1 cellular context compared by ENCODE assay signal in the genomic region with DNA sequence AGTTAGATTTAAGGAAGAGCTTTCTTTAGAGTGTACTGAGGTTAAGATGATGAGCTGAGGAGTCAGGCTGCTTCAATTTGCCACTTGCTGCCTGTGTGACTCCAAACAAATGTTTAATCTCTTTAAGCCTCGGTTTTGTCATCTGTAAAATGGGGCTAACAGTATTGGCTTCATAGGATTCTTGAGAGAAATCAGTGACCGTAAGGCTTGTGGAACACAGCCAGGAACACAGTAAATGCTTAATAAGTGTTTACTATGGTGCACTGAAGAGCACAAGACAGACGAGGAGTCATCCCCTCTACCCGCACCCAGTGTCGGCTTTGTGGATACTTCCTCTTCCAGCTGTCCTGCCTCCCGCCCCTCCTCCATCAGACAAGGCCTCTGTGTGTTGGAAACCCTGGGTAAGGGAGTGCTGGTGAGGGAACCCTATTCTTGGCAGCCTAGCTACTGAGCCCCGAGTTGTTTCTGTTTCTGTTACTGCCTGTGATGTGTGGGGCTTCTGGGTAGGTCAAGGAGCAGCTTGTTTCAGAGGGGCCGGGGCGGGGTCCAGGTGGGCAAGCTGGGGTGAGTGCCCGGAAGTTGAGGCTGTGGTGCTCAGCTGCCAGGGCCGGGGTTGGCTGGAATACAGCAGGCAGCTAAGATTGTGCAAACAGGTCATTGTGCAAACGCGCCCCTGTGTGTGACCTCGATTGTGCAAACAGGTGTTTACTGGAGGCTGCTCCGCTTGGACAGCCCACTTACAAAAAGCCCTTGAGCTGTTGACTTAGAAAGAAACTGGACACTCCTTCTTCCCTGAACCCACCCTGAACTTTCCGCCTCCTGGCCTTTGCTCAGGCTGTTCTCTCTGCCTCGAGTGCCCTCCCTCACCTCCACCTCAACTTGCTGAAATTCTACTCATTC.
TF ChIP-seq lines count a peak whose summit lies in the region.

No MANE protein-coding gene starts in this region.

TF ChIP-seq in HepG2, 621 proteins besides CTCF, POLR2A, EP300 and RAD21 (continued from another document):
- TF ChIP-seq ZNF713 (CRISPR knock-in tag; IDR thresholded peaks at IDR 0.05) = peak; percentile 92
- TF ChIP-seq SP2 (CRISPR knock-in tag; IDR thresholded peaks at IDR 0.05) = no peak; the same call in 1 of the 2 replicates
- no peak for TF ChIP-seq MTA3 (CRISPR knock-in tag; IDR thresholded peaks at IDR 0.05)
- no peak for TF ChIP-seq EZH2 (conservative IDR thresholded peaks at IDR 0.05; ENCODE audit: low read depth, low read length)
- TF ChIP-seq MIER3 (CRISPR knock-in tag; IDR thresholded peaks at IDR 0.05; ENCODE audit: borderline replicate concordance) = peak; percentile 97
- TF ChIP-seq KDM4B (CRISPR knock-in tag; IDR thresholded peaks at IDR 0.05) = peak; percentile 98
- TF ChIP-seq HNF4A (CRISPR knock-in tag; IDR thresholded peaks at IDR 0.05) = peak; percentile 98
- TF ChIP-seq, protein P1, sequence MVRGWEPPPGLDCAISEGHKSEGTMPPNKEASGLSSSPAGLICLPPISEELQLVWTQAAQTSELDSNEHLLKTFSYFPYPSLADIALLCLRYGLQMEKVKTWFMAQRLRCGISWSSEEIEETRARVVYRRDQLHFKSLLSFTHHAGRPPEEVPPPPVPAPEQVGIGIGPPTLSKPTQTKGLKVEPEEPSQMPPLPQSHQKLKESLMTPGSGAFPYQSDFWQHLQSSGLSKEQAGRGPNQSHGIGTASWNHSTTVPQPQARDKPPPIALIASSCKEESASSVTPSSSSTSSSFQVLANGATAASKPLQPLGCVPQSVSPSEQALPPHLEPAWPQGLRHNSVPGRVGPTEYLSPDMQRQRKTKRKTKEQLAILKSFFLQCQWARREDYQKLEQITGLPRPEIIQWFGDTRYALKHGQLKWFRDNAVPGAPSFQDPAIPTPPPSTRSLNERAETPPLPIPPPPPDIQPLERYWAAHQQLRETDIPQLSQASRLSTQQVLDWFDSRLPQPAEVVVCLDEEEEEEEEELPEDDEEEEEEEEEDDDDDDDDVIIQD (CRISPR knock-in tag; IDR thresholded peaks at IDR 0.05; ENCODE audit: low read depth) = peak; percentile 44; the same call in 1 of the 2 replicates
- TF ChIP-seq ZNF124 (CRISPR knock-in tag; IDR thresholded peaks at IDR 0.05) = peak; percentile 94
- TF ChIP-seq GTF2F1 (IDR thresholded peaks at IDR 0.05; ENCODE audit: low read length) = no peak
- no peak for TF ChIP-seq SNAPC2 (CRISPR knock-in tag; IDR thresholded peaks at IDR 0.05)
- TF ChIP-seq, protein P2, sequence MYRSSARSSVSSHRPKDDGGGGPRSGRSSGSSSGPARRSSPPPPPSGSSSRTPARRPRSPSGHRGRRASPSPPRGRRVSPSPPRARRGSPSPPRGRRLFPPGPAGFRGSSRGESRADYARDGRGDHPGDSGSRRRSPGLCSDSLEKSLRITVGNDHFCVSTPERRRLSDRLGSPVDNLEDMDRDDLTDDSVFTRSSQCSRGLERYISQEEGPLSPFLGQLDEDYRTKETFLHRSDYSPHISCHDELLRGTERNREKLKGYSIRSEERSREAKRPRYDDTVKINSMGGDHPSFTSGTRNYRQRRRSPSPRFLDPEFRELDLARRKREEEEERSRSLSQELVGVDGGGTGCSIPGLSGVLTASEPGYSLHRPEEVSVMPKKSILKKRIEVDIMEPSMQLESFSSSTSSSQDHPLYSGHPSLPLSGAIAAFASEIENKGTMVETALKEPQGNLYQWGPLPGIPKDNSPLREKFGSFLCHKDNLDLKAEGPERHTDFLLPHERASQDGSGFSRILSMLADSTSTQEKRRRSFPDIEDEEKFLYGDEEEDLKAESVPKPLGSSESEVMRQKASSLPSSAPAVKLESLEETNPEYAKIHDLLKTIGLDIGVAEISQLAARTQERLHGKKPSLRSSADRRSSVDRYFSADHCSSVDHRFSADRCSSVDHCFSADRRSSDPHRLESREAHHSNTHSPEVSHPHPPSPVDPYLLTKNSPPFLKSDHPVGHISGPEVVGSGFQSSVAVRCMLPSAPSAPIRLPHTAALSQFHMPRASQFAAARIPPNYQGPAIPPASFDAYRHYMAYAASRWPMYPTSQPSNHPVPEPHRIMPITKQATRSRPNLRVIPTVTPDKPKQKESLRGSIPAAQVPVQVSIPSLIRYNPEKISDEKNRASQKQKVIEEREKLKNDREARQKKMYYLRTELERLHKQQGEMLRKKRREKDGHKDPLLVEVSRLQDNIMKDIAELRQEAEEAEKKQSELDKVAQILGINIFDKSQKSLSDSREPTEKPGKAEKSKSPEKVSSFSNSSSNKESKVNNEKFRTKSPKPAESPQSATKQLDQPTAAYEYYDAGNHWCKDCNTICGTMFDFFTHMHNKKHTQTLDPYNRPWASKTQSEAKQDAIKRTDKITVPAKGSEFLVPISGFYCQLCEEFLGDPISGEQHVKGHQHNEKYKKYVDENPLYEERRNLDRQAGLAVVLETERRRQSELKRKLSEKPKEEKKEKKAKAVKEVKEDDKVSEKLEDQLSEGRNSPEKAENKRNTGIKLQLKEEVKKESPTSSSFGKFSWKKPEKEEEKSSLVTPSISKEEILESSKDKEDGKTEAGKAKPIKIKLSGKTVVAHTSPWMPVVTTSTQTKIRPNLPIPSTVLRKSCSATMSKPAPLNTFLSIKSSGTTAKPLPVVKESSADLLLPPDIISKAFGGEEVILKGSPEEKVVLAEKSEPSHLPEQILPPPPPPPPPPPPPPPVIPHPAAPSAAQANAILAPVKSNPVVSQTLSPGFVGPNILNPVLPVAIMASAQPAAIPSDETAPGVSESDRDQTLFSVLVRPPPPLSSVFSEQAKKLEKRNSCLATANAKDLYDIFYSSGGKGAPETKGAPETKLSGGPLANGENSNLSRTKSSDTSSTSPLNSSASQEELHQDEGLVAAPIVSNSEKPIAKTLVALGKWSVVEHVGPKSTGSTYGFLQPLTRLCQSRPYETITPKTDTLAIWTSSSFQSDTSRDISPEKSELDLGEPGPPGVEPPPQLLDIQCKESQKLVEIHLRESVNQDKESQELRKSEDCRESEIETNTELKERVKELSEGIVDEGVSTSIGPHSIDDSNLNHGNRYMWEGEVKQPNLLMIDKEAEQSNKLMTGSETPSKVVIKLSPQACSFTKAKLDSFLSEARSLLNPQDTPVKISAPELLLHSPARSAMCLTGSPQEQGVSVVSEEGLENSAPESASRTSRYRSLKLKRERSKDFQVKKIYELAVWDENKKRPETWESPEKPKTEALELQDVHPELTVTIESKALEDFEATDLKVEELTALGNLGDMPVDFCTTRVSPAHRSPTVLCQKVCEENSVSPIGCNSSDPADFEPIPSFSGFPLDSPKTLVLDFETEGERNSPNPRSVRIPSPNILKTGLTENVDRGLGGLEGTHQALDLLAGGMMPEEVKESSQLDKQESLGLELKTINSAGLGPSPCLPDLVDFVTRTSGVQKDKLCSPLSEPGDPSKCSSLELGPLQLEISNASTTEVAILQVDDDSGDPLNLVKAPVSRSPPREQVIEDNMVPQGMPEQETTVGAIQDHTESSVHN (CRISPR knock-in tag; IDR thresholded peaks at IDR 0.05) = peak; percentile 61; the same call in 1 of the 2 replicates
- TF ChIP-seq ZNF230 (CRISPR knock-in tag; IDR thresholded peaks at IDR 0.05) = peak; percentile 89; the same call in 1 of the 2 replicates
- TF ChIP-seq, protein P3, sequence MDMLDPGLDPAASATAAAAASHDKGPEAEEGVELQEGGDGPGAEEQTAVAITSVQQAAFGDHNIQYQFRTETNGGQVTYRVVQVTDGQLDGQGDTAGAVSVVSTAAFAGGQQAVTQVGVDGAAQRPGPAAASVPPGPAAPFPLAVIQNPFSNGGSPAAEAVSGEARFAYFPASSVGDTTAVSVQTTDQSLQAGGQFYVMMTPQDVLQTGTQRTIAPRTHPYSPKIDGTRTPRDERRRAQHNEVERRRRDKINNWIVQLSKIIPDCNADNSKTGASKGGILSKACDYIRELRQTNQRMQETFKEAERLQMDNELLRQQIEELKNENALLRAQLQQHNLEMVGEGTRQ (IDR thresholded peaks at IDR 0.05; ENCODE audit: low read depth, low read length) = no peak
- TF ChIP-seq, protein P3 (CRISPR knock-in tag; IDR thresholded peaks at IDR 0.05; ENCODE audit: borderline replicate concordance) = peak; percentile 32; the same call in 1 of the 2 replicates
- TF ChIP-seq WIZ (CRISPR knock-in tag; IDR thresholded peaks at IDR 0.05) = 0 out of 2 replicates have a peak, but pooled peaks have one; percentile 64
- TF ChIP-seq, protein P4, sequence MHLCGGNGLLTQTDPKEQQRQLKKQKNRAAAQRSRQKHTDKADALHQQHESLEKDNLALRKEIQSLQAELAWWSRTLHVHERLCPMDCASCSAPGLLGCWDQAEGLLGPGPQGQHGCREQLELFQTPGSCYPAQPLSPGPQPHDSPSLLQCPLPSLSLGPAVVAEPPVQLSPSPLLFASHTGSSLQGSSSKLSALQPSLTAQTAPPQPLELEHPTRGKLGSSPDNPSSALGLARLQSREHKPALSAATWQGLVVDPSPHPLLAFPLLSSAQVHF (CRISPR knock-in tag; IDR thresholded peaks at IDR 0.05) = no peak
- TF ChIP-seq ZNF274 (CRISPR knock-in tag; IDR thresholded peaks at IDR 0.05) = no peak; the same call in 1 of the 2 replicates
- peak; percentile 82 for TF ChIP-seq SPEN (CRISPR knock-in tag; IDR thresholded peaks at IDR 0.05; ENCODE audit: low read depth)
- TF ChIP-seq, protein P5, sequence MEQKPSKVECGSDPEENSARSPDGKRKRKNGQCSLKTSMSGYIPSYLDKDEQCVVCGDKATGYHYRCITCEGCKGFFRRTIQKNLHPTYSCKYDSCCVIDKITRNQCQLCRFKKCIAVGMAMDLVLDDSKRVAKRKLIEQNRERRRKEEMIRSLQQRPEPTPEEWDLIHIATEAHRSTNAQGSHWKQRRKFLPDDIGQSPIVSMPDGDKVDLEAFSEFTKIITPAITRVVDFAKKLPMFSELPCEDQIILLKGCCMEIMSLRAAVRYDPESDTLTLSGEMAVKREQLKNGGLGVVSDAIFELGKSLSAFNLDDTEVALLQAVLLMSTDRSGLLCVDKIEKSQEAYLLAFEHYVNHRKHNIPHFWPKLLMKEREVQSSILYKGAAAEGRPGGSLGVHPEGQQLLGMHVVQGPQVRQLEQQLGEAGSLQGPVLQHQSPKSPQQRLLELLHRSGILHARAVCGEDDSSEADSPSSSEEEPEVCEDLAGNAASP (CRISPR knock-in tag; IDR thresholded peaks at IDR 0.05; ENCODE audit: borderline replicate concordance) = peak; percentile 97
- TF ChIP-seq ZNF251 (CRISPR knock-in tag; IDR thresholded peaks at IDR 0.05) = no peak
